In genomic region chr2:131045286-131045924, GRCh38 we compare ENCODE assay signal across 15 cellular contexts.
"Had no signal": no experiment of that assay in that cellular context is flagged by ENCODE, and none has a peak within 500 bp of the region (broad histone marks: within the 10 kb centered on the region; RNA-seq: fewer than 3 reads in every experiment).

No MANE protein-coding gene starts in this region.

- H3K4me1 ChIP-seq: ascending aorta, breast epithelium, tibial nerve had no signal

- H3K9me3 Mint-ChIP-seq: activated naive CD4-positive, alpha-beta T cell treated with anti-CD3 and anti-CD28 coated beads for 36 hours; activated naive CD8-positive, alpha-beta T cell treated with anti-CD3 and anti-CD28 coated beads, Interleukin-2, amount 50 U/mL, for 24 hours; activated T-helper 2 cell treated with anti-CD3 and anti-CD28 coated beads, Interferon-gamma antibody, Interleukin-2, Interleukin-4, amounts not matched to agents 10 μg/mL and 5 μg/mL and 100 μg/mL, durations not matched to agents 14 hours and 24 hours and 36 hours; naive thymus-derived CD8-positive, alpha-beta T cell; stimulated activated memory B cell treated with anti-CD40 and anti-IgM and Interleukin-4, amounts not matched to agents 10 μg/mL and 1 μg/mL and 100 μg/mL, for 72 hours had no signal

- H3K36me3 ChIP-seq: breast epithelium had no signal

- H3K9me3 ChIP-seq: ascending aorta, breast epithelium, esophagus muscularis mucosa, neutrophil, tibial nerve had no signal

- H3K4me3 ChIP-seq: ascending aorta, breast epithelium, esophagus muscularis mucosa, lung, tibial nerve had no signal

- DNase-seq: activated naive CD4-positive, alpha-beta T cell treated with anti-CD3 and anti-CD28 coated beads for 36 hours; activated naive CD8-positive, alpha-beta T cell treated with anti-CD3 and anti-CD28 coated beads, Interleukin-2, amount 50 U/mL, for 24 hours; kidney glomerular epithelial cell; posterior cingulate gyrus; retina; stimulated activated CD4-positive, alpha-beta T cell treated with anti-CD3 and anti-CD28 coated beads, Interleukin-2, amount 100 ng/mL, for 48 hours had no signal

- H3K4me3 Mint-ChIP-seq: activated naive CD4-positive, alpha-beta T cell treated with anti-CD3 and anti-CD28 coated beads for 36 hours; activated naive CD8-positive, alpha-beta T cell treated with anti-CD3 and anti-CD28 coated beads, Interleukin-2, amount 50 U/mL, for 24 hours; naive thymus-derived CD8-positive, alpha-beta T cell; stimulated activated memory B cell treated with anti-CD40 and anti-IgM and Interleukin-4, amounts not matched to agents 10 μg/mL and 1 μg/mL and 100 μg/mL, for 72 hours had no signal

- H3K27ac ChIP-seq: ascending aorta, breast epithelium, esophagus muscularis mucosa, neutrophil, tibial nerve had no signal

- H3K27me3 ChIP-seq: ascending aorta, breast epithelium, esophagus muscularis mucosa, tibial nerve had no signal

- H3K27me3 Mint-ChIP-seq: activated naive CD8-positive, alpha-beta T cell treated with anti-CD3 and anti-CD28 coated beads, Interleukin-2, amount 50 U/mL, for 24 hours; naive thymus-derived CD8-positive, alpha-beta T cell had no signal

- ATAC-seq: activated naive CD8-positive, alpha-beta T cell treated with anti-CD3 and anti-CD28 coated beads, Interleukin-2, amount 50 U/mL, for 24 hours; naive thymus-derived CD8-positive, alpha-beta T cell; stimulated activated memory B cell treated with anti-CD40 and anti-IgM and Interleukin-4, amounts not matched to agents 10 μg/mL and 1 μg/mL and 100 μg/mL, for 72 hours had no signal

- H3K27ac Mint-ChIP-seq: activated naive CD4-positive, alpha-beta T cell treated with anti-CD3 and anti-CD28 coated beads for 36 hours; activated naive CD8-positive, alpha-beta T cell treated with anti-CD3 and anti-CD28 coated beads, Interleukin-2, amount 50 U/mL, for 24 hours; activated T-helper 2 cell treated with anti-CD3 and anti-CD28 coated beads, Interferon-gamma antibody, Interleukin-2, Interleukin-4, amounts not matched to agents 10 μg/mL and 5 μg/mL and 100 μg/mL, durations not matched to agents 14 hours and 24 hours and 36 hours; stimulated activated memory B cell treated with anti-CD40 and anti-IgM and Interleukin-4, amounts not matched to agents 10 μg/mL and 1 μg/mL and 100 μg/mL, for 72 hours had no signal
